22 cellular contexts compared by ENCODE assay signal in genomic region chr14:67973415-67973814, GRCh38.
DNase-seq lines count a peak whose midpoint lies in the region; TF ChIP-seq lines count a peak whose summit lies in the region.
"Had no signal": no experiment of that assay in that cellular context is flagged by ENCODE, and none has a peak within 500 bp of the region (broad histone marks: within the 10 kb centered on the region; RNA-seq: fewer than 3 reads in every experiment).

No MANE protein-coding gene starts in this region.

- H3K4me3 ChIP-seq in WERI-Rb-1 (ENCODE audit: low read depth, low read length) = no peak overlapping the region

- no peaks in the 10 kb centered on the region for H3K27me3 ChIP-seq in WERI-Rb-1 (ENCODE audit: insufficient read depth, low read depth, severe bottlenecking)

- peaks cover 5% of the 10 kb centered on the region for H3K9me3 Mint-ChIP-seq in type B pancreatic cell
- H3K9me3 Mint-ChIP-seq: CD8-positive, alpha-beta memory T cell; HFFc6; IgD-negative memory B cell had no signal

- no peak overlapping the region for H3K4me3 Mint-ChIP-seq in type B pancreatic cell
- H3K4me3 Mint-ChIP-seq: CD8-positive, alpha-beta memory T cell; HFFc6 had no signal

- H3K27ac Mint-ChIP-seq in type B pancreatic cell = peak overlapping the region; percentile 90
- H3K27ac Mint-ChIP-seq: CD8-positive, alpha-beta memory T cell; HFFc6 had no signal

- peaks cover 13% of the 10 kb centered on the region for H3K36me3 Mint-ChIP-seq in type B pancreatic cell

- TF ChIP-seq CTCF in WERI-Rb-1 (IDR thresholded peaks at IDR 0.05; ENCODE audit: low read depth, low read length) (no peak), type B pancreatic cell (conservative IDR thresholded peaks at IDR 0.05) (no peak)

- H3K27ac ChIP-seq in WERI-Rb-1 = peak overlapping the region; percentile 52; the same call in 1 of the 2 replicates
- H3K27ac ChIP-seq in substantia nigra (ENCODE audit: low read depth, low read length, poor library complexity, severe bottlenecking) = no peak overlapping the region

- H3K4me1 Mint-ChIP-seq in type B pancreatic cell (ENCODE audit: unreplicated experiment) = peaks cover 47% of the 10 kb centered on the region
- H3K4me1 Mint-ChIP-seq: CD8-positive, alpha-beta memory T cell had no signal

- DNase-seq in NCI-H748 (lab: John Stamatoyannopoulos, UW; ENCODE audit: unreplicated experiment) = peak; percentile 2
- no peak for DNase-seq in NCI-H748 treated with DMSO at 0.1 percent for 48 hours (lab: John Stamatoyannopoulos, UW)
- DNase-seq in NCI-H82 (lab: John Stamatoyannopoulos, UW) = peak; percentile 46
- no peak for DNase-seq in WERI-Rb-1
- DNase-seq in type B pancreatic cell (ENCODE audit: extremely low spot score, unreplicated experiment) = no peak
- DNase-seq in iPS-NIHi11 (ENCODE audit: low spot score) = no peak
- DNase-seq in NCI-H1436 (lab: John Stamatoyannopoulos, UW) = no peak
- DNase-seq in substantia nigra (lab: John Stamatoyannopoulos, UW) = no peak
- DNase-seq: 8988T; AML-193; C1 segment of cervical spinal cord; Calu3; CD8-positive, alpha-beta memory T cell; DMS53; EL; HFFc6; NCI-H1436 treated with DMSO at 0.1 percent for 48 hours; NCI-H2029 treated with DMSO at 0.1 percent for 48 hours; NCI-H226; NCI-H510A treated with DMSO at 0.1 percent for 48 hours; SIG-M5 had no signal

- no peaks in the 10 kb centered on the region for H3K36me3 ChIP-seq in WERI-Rb-1

- no peaks in the 10 kb centered on the region for H3K27me3 Mint-ChIP-seq in type B pancreatic cell
- H3K27me3 Mint-ChIP-seq: CD8-positive, alpha-beta memory T cell; IgD-negative memory B cell had no signal

- H3K9me3 ChIP-seq in WERI-Rb-1 (ENCODE audit: severe bottlenecking) = no peaks in the 10 kb centered on the region

Comparison
In these comparisons a context has a peak if more than half of its experiments do, and no peak if none do; other contexts are left out.
1. DNase-seq: peak in NCI-H748 (single experiment) and NCI-H82 (single experiment); none in NCI-H748 treated with DMSO at 0.1 percent for 48 hours (single experiment), WERI-Rb-1 (single experiment), type B pancreatic cell (single experiment), iPS-NIHi11 (single experiment), NCI-H1436 (single experiment) and substantia nigra (0 of 49).